8 cellular contexts compared by ENCODE assay signal in the genomic region with DNA sequence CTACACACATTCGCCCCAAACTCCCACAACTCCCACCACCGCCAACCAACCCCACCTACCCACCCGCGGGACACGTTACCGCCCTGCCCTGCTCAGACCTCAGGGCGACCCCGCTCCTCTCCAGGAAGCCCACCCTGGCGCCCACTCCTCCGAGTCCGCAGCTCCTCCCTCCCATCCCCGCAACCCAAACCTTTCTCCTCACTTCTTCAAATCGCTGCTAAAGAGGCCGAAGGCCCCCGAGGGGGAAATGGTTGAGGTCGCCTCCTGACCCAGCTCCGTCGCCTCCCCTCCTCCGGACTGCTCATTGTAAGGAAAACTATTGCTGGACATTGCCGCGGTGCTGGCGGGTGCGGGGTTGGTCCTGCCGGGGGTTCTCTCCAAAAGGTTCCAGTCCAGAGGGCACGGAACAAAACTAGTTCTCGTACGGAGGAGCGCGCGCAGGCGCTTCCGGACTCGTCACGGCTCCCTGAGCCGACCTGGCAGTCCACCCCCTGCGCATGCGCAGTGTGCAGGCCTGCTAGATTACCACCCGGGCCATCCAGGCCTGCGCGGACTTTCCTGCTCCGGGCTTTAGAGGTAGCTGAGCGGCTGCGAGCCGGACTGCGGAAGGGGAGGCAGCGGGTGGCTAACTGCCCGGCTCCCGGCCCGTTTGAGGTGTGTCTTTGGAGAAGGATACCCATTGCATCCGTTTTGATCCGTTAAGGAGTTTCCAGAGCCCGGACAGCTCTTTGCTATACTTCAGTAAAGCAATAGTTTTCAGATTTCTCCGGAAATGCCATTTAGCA. TPM values are rescaled to one million over a fixed set of nuclear protein-coding genes. Genes with fewer than 3 reads are reported as not detected.
A peak's percentile ranks its signal among the peaks of the same experiment; 100 is the strongest.
DNase-seq lines count a peak whose midpoint lies in the region; ATAC-seq and TF ChIP-seq lines count a peak whose summit lies in the region.

A gene with protein sequence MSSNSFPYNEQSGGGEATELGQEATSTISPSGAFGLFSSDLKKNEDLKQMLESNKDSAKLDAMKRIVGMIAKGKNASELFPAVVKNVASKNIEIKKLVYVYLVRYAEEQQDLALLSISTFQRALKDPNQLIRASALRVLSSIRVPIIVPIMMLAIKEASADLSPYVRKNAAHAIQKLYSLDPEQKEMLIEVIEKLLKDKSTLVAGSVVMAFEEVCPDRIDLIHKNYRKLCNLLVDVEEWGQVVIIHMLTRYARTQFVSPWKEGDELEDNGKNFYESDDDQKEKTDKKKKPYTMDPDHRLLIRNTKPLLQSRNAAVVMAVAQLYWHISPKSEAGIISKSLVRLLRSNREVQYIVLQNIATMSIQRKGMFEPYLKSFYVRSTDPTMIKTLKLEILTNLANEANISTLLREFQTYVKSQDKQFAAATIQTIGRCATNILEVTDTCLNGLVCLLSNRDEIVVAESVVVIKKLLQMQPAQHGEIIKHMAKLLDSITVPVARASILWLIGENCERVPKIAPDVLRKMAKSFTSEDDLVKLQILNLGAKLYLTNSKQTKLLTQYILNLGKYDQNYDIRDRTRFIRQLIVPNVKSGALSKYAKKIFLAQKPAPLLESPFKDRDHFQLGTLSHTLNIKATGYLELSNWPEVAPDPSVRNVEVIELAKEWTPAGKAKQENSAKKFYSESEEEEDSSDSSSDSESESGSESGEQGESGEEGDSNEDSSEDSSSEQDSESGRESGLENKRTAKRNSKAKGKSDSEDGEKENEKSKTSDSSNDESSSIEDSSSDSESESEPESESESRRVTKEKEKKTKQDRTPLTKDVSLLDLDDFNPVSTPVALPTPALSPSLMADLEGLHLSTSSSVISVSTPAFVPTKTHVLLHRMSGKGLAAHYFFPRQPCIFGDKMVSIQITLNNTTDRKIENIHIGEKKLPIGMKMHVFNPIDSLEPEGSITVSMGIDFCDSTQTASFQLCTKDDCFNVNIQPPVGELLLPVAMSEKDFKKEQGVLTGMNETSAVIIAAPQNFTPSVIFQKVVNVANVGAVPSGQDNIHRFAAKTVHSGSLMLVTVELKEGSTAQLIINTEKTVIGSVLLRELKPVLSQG (minus strand): TSS at position 449 of the 785 bp plus-strand sequence. CDS start 119 bp downstream, at position 330.

- peak within 1 kb of the TSS; percentile 79 for H3K27ac ChIP-seq in angular gyrus (ENCODE audit: low read depth, low read length)
- H3K27ac ChIP-seq in left ventricle myocardium inferior (replicated peaks): peak within 1 kb of the TSS; percentile 86

- intact Hi-C loops in left ventricle myocardium inferior (cut with micrococcal nuclease): loop anchor here (2.0 kb wide), 1 partner anchor 66 kb away; the partner anchor contains the start of gene SCAMP1

- DNase-seq in NCI-H187 (lab: John Stamatoyannopoulos, UW): peak; percentile 95
- peak; percentile 95 to 98 (median 97) for DNase-seq in T-helper 2 cell
- peak; percentile 100 for DNase-seq in left ventricle myocardium inferior
- peak; percentile 99 for DNase-seq in progenitor cell of endocrine pancreas (ENCODE audit: low spot score, unreplicated experiment)
- DNase-seq in ureter (ENCODE audit: low spot score): peak; percentile 99

- H3K4me1 Mint-ChIP-seq in progenitor cell of endocrine pancreas (ENCODE audit: low read depth): peaks cover 13% of the 10 kb centered on the region

- no peak for TF ChIP-seq CTCF in left ventricle myocardium inferior (IDR thresholded peaks at IDR 0.05; ENCODE audit: borderline replicate concordance)
- no peak for TF ChIP-seq CTCF in progenitor cell of endocrine pancreas (IDR thresholded peaks at IDR 0.05; ENCODE audit: unreplicated experiment)

- peak within 1 kb of the TSS; percentile 99 for H3K27ac Mint-ChIP-seq in progenitor cell of endocrine pancreas

- H3K4me3 Mint-ChIP-seq in progenitor cell of endocrine pancreas (ENCODE audit: low read depth): peak within 1 kb of the TSS; percentile 99

- H3K36me3 ChIP-seq in left ventricle myocardium inferior: no peaks in the 10 kb centered on the region

- peaks cover 46% of the 10 kb centered on the region for H3K4me1 ChIP-seq in left ventricle myocardium inferior

- H3K27me3 Mint-ChIP-seq in progenitor cell of endocrine pancreas: peaks cover 4% of the 10 kb centered on the region

- ATAC-seq in GM18498 (IDR thresholded peaks at IDR 0.05; ENCODE audit: unreplicated experiment): peak; percentile 88
- peak; percentile 83 for ATAC-seq in HG02938 (IDR thresholded peaks at IDR 0.05; ENCODE audit: unreplicated experiment)

- H3K36me3 Mint-ChIP-seq in progenitor cell of endocrine pancreas (ENCODE audit: insufficient read depth): peaks cover 1% of the 10 kb centered on the region

- peak within 1 kb of the TSS; percentile 87 for H3K4me3 ChIP-seq in left ventricle myocardium inferior

- H3K27me3 ChIP-seq in left ventricle myocardium inferior (ENCODE audit: low read depth): no peaks in the 10 kb centered on the region

- no peaks in the 10 kb centered on the region for H3K9me3 ChIP-seq in left ventricle myocardium inferior (replicated peaks)

- H3K9me3 Mint-ChIP-seq in progenitor cell of endocrine pancreas (ENCODE audit: low read depth): no peaks in the 10 kb centered on the region

RNA-seq across cellular contexts. Expression of the gene that starts here (rescaled TPM):
- total RNA-seq in left ventricle myocardium inferior (22.0 TPM), progenitor cell of endocrine pancreas (50.9 and 53.3 TPM in 2 replicates), ureter (53.2 TPM)

Comparison
In these comparisons a context has a peak if more than half of its experiments do, and no peak if none do; other contexts are left out.
1. Peak in every context shown above with its lines: DNase-seq, ATAC-seq, H3K4me3 ChIP-seq and H3K27ac ChIP-seq.